Comparison of ENCODE assay signal across 9 cellular contexts in the genomic region with DNA sequence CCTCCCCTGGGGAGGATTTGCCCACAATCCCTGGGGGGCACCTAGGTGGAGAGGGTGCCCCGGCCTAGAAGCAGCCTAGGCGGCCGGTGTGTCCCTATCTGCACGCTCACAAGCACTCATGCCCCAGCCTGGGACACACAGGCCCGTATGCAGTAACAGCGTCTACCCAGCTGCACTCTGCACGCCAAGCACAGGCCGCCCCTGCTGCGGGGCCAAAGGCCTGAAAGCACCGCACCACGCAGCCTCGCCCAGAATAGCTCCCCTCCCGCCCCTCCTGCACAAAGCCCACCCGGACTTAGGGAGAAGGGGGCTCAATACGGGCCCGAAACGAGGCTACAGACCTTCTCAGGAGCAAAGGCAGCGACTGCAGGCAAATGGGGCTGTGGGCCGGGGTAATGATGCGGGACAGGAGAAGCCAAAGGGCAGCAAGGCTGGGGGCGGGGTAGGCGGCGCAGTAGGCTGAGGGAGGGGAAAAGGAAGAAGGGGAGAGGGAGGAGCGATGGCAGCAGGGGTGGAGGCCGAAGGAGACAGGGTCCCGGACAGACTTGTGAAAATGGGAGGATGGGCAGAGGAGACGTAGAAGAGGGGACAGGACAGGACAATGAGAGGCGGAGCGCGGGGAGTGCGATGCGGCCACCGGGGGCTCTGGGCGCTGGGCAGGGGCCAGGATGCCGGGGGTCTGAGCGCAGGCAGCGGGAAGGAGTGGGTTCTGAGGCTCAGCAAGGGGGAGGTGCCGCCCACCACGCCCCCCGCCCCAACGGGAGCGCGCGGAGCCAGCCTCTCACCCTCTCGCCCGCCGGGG. TPM values are rescaled to one million over a fixed set of nuclear protein-coding genes. Genes with fewer than 3 reads are reported as not detected.
DNase-seq lines count a peak whose midpoint lies in the region; ATAC-seq and TF ChIP-seq lines count a peak whose summit lies in the region.
"Had no signal": no experiment of that assay in that cellular context is flagged by ENCODE, and none has a peak within 500 bp of the region (broad histone marks: within the 10 kb centered on the region; RNA-seq: fewer than 3 reads in every experiment).

No MANE protein-coding gene starts in this region.

- H3K27me3 Mint-ChIP-seq in Caco-2 (ENCODE audit: insufficient read depth, unreplicated experiment) = no peaks in the 10 kb centered on the region

- no peaks in the 10 kb centered on the region for H3K36me3 Mint-ChIP-seq in Caco-2 (ENCODE audit: insufficient read depth, unreplicated experiment)

- peak overlapping the region; percentile 11 for H3K27ac ChIP-seq in parathyroid adenoma

- H3K4me3 ChIP-seq in Caco-2 (ENCODE audit: low read depth, low read length) = peak overlapping the region; percentile 28
- H3K4me3 ChIP-seq in parathyroid adenoma (ENCODE audit: low read depth, low read length) = peak overlapping the region; percentile 65

- no peaks in the 10 kb centered on the region for H3K4me1 Mint-ChIP-seq in Caco-2 (ENCODE audit: low read depth, unreplicated experiment)

- H3K79me2 ChIP-seq in parathyroid adenoma = no peaks in the 10 kb centered on the region

- peak overlapping the region; percentile 40 for H3K27ac Mint-ChIP-seq in Caco-2 (ENCODE audit: unreplicated experiment)

- peaks cover 51% of the 10 kb centered on the region for H3K4me1 ChIP-seq in Caco-2
- H3K4me1 ChIP-seq in parathyroid adenoma = peaks cover 5% of the 10 kb centered on the region

- POLR2A ChIA-PET in Caco-2 (lab: Charles Lee) = no interaction called here

- peak; percentile 37 to 62 for DNase-seq in Caco-2
- DNase-seq in activated CD8-positive, alpha-beta memory T cell treated with anti-CD3 and anti-CD28 coated beads for 24 hours = peak; percentile 56
- DNase-seq in cardiac septum (ENCODE audit: low spot score) = peak; percentile 77
- DNase-seq in NCI-H345 treated with DMSO at 0.1 percent for 48 hours (lab: John Stamatoyannopoulos, UW; ENCODE audit: unreplicated experiment) = no peak
- no peak for DNase-seq in NCI-H82 (lab: John Stamatoyannopoulos, UW)

- peak overlapping the region; percentile 85 for H3K4me2 ChIP-seq in parathyroid adenoma (ENCODE audit: low read length)

- intact Hi-C loops in Caco-2 (cut with micrococcal nuclease; ENCODE audit: unreplicated experiment) = no loop called here
- intact Hi-C loops in cardiac septum (cut with DNase I) = no loop called here

- H3K4me3 Mint-ChIP-seq in Caco-2 (ENCODE audit: unreplicated experiment) = peak overlapping the region; percentile 66

- H2AFZ ChIP-seq in parathyroid adenoma = peak overlapping the region; percentile 98

- H3K9me3 Mint-ChIP-seq in Caco-2 (ENCODE audit: unreplicated experiment) = no peaks in the 10 kb centered on the region

- no peaks in the 10 kb centered on the region for H3K27me3 ChIP-seq in Caco-2 (replicated peaks; ENCODE audit: control insufficient read depth, insufficient read depth, low read length)
- no peaks in the 10 kb centered on the region for H3K27me3 ChIP-seq in parathyroid adenoma (ENCODE audit: control insufficient read depth, insufficient read depth, low read length)

- BruUV-seq in Caco-2 (replicated peaks; lab: Mats Ljungman, UMichigan) = no TSS peak

- TF ChIP-seq CTCF in Caco-2 (IDR thresholded peaks at IDR 0.05; ENCODE audit: insufficient read depth in 1 of 2, low read depth in 1 of 2, low read length in 1 of 2, severe bottlenecking in 1 of 2, unreplicated experiment in 1 of 2) (no peak), parathyroid adenoma (IDR thresholded peaks at IDR 0.05) (no peak)

- H3K9me3 ChIP-seq in Caco-2 (no peaks in the 10 kb centered on the region), parathyroid adenoma (ENCODE audit: control insufficient read depth, low read length) (no peaks in the 10 kb centered on the region)

- no peaks in the 10 kb centered on the region for H3K36me3 ChIP-seq in Caco-2 (ENCODE audit: control insufficient read depth, insufficient read depth, low read length)
- H3K36me3 ChIP-seq in parathyroid adenoma (ENCODE audit: control insufficient read depth, insufficient read depth, low read length) = no peaks in the 10 kb centered on the region

- CTCF ChIA-PET in Caco-2 (lab: Charles Lee) = no interaction called here

- H3K9ac ChIP-seq in parathyroid adenoma = peak overlapping the region; percentile 67

- no peak for ATAC-seq in HG03439 (IDR thresholded peaks at IDR 0.05; ENCODE audit: unreplicated experiment)
- ATAC-seq in GM18519 (IDR thresholded peaks at IDR 0.05; ENCODE audit: low FRiP score, unreplicated experiment) = no peak

RNA-seq across cellular contexts. Expression of a gene that starts 0.5 kb away (rescaled TPM):
- 3.0 and 3.7 TPM in 2 replicates for total RNA-seq in Caco-2 (2022)
- total RNA-seq in cardiac septum = not detected
- total RNA-seq: dermis microvascular lymphatic vessel endothelial cell had no signal

RNA-seq across cellular contexts. Expression of a gene that starts 23.0 kb away (rescaled TPM):
- total RNA-seq in Caco-2 (2022) = 0.43 and 0.60 TPM in 2 replicates
- 6.7 TPM for total RNA-seq in cardiac septum

Comparison
In these comparisons a context has a peak if more than half of its experiments do, and no peak if none do; other contexts are left out.
1. DNase-seq: peak in Caco-2 (2 of 2), activated CD8-positive, alpha-beta memory T cell treated with anti-CD3 and anti-CD28 coated beads for 24 hours (single experiment) and cardiac septum (single experiment); none in NCI-H345 treated with DMSO at 0.1 percent for 48 hours (single experiment) and NCI-H82 (single experiment).